8 cellular contexts compared by ENCODE assay signal in the genomic region with DNA sequence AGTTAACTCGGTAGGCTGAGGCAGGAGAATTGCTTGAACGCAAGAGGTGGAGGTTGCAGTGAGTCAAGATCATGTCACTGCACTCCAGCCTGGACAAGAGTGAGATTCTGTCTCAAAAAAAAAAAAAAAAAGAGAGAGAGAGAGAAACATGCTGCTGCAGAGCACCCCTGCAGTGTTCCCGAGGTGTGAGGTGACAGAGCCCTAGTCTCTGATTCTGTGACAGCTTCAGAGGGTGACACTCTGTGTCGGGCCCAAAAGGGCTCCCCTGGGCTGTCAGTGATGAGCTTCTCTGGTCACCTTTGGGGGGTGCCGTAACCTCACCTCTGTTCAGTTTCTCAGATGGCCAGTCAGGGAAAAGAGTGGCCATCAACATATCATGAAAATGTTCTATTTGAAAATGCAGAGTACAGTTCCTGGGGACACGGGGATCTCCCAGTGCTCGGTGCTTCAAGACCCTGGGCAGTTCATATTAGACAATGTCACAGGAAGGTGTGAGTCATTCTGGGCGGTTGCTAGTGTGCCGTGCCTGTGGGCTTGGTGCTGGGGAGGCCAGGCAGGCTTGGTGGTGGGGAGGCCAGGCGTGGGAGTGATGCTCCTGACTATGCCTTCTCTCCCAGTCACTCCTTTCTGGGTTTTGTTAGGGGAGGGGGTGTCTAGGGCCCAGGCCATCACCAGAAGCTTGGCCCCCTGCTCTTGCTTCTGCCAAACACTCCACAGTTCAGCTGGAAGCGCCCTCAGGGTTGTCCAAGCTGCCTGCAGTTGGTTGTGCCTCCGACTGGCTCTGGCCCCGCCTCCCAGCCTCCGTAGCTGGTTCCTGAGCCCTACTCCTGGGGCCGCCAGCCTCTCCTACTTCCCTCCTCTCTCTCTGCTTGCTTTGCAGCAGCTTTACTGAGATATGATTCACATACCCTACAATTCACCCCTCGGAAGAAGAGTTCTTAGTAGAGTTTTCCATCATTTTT. TPM values are rescaled to one million over a fixed set of nuclear protein-coding genes. Genes with fewer than 3 reads are reported as not detected.
DNase-seq lines count a peak whose midpoint lies in the region; ATAC-seq and TF ChIP-seq lines count a peak whose summit lies in the region.

No MANE protein-coding gene starts in this region.

- no peaks in the 10 kb centered on the region for H3K79me2 ChIP-seq in Loucy (ENCODE audit: insufficient read depth, low read length)

- H3K27ac ChIP-seq in colonic mucosa = no peak overlapping the region

- no peak overlapping the region for H3K4me3 Mint-ChIP-seq in Calu3 (ENCODE audit: low read depth, unreplicated experiment)
- peak overlapping the region; percentile 11 for H3K4me3 Mint-ChIP-seq in activated CD4-positive, alpha-beta memory T cell treated with anti-CD3 and anti-CD28 coated beads for 36 hours

- DNase-seq in Calu3 (peak; percentile 13), fibroblast of pulmonary artery (ENCODE audit: low read depth) (peak; percentile 82), colonic mucosa (no peak)
- DNase-seq in activated CD4-positive, alpha-beta memory T cell treated with anti-CD3 and anti-CD28 coated beads for 36 hours = peak; percentile 88
- DNase-seq in stimulated activated CD4-positive, alpha-beta T cell treated with anti-CD3 and anti-CD28 coated beads, Interleukin-15, amount 100 ng/mL, for 24 hours = peak; percentile 85

- H3K9ac ChIP-seq in Loucy (ENCODE audit: low read depth, low read length, poor library complexity, severe bottlenecking) (peak overlapping the region; percentile 84), colonic mucosa (ENCODE audit: low read depth in 2 of 2, low read length in 2 of 2) (no peak overlapping the region)

- peaks cover 70% of the 10 kb centered on the region for H3K27me3 Mint-ChIP-seq in Calu3 (ENCODE audit: unreplicated experiment)
- no peaks in the 10 kb centered on the region for H3K27me3 Mint-ChIP-seq in activated CD4-positive, alpha-beta memory T cell treated with anti-CD3 and anti-CD28 coated beads for 36 hours

- H3F3A ChIP-seq in Loucy (ENCODE audit: low read depth) = peaks cover 19% of the 10 kb centered on the region

- H3K27ac Mint-ChIP-seq in Calu3 (ENCODE audit: unreplicated experiment) = no peak overlapping the region
- peak overlapping the region; percentile 83 for H3K27ac Mint-ChIP-seq in activated CD4-positive, alpha-beta memory T cell treated with anti-CD3 and anti-CD28 coated beads for 36 hours

- BruUV-seq in Calu3 (replicated peaks; lab: Mats Ljungman, UMichigan) = no TSS peak

- no peaks in the 10 kb centered on the region for H3K9me3 Mint-ChIP-seq in Calu3 (ENCODE audit: low read depth, unreplicated experiment)
- no peaks in the 10 kb centered on the region for H3K9me3 Mint-ChIP-seq in activated CD4-positive, alpha-beta memory T cell treated with anti-CD3 and anti-CD28 coated beads for 36 hours

- POLR2A ChIA-PET in activated CD4-positive, alpha-beta memory T cell treated with anti-CD3 and anti-CD28 coated beads for 36 hours (lab: Charles Lee) = no interaction called here

- peak overlapping the region; percentile 41 for H3K4me3 ChIP-seq in Loucy (ENCODE audit: low read length, poor library complexity, severe bottlenecking)
- H3K4me3 ChIP-seq in fibroblast of pulmonary artery (replicated peaks; ENCODE audit: low read depth, low read length) = no peak overlapping the region
- no peak overlapping the region for H3K4me3 ChIP-seq in colonic mucosa

- H4K20me1 ChIP-seq in Loucy (ENCODE audit: insufficient read depth, low read length, poor library complexity, severe bottlenecking) = no peaks in the 10 kb centered on the region

- H3K36me3 ChIP-seq in Loucy (ENCODE audit: insufficient read depth, low read length) (no peaks in the 10 kb centered on the region), colonic mucosa (no peaks in the 10 kb centered on the region)

- H3K4me1 ChIP-seq in Loucy (ENCODE audit: insufficient read depth, low read length, poor library complexity, severe bottlenecking) = peaks cover 69% of the 10 kb centered on the region
- no peaks in the 10 kb centered on the region for H3K4me1 ChIP-seq in colonic mucosa

- intact Hi-C loops in Calu3 (cut with micrococcal nuclease; ENCODE audit: unreplicated experiment) (no loop called here), colonic mucosa (cut with DNase I) (no loop called here)
- intact Hi-C loops in activated CD4-positive, alpha-beta memory T cell treated with anti-CD3 and anti-CD28 coated beads for 36 hours (cut with micrococcal nuclease) = loop anchor here (1.0 to 5.0 kb wide), 4 partner anchors 31 to 144 kb away; partner anchors contain the start of genes CDC45, HIRA, MRPL40 and UFD1

- H3K9me3 ChIP-seq in Loucy (ENCODE audit: insufficient read depth, low read depth, low read length) (no peaks in the 10 kb centered on the region), colonic mucosa (no peaks in the 10 kb centered on the region)

- H3K4me1 Mint-ChIP-seq in Calu3 (ENCODE audit: low read depth, unreplicated experiment) = no peaks in the 10 kb centered on the region
- H3K4me1 Mint-ChIP-seq in activated CD4-positive, alpha-beta memory T cell treated with anti-CD3 and anti-CD28 coated beads for 36 hours (ENCODE audit: low read depth) = peaks cover 45% of the 10 kb centered on the region

- H3K36me3 Mint-ChIP-seq in Calu3 (ENCODE audit: insufficient read depth, unreplicated experiment) = no peaks in the 10 kb centered on the region
- no peaks in the 10 kb centered on the region for H3K36me3 Mint-ChIP-seq in activated CD4-positive, alpha-beta memory T cell treated with anti-CD3 and anti-CD28 coated beads for 36 hours

- ATAC-seq in HG03196 (IDR thresholded peaks at IDR 0.05; ENCODE audit: unreplicated experiment) (no peak), HG02763 (IDR thresholded peaks at IDR 0.05; ENCODE audit: unreplicated experiment) (no peak)

- no peaks in the 10 kb centered on the region for H3K9me2 ChIP-seq in Loucy (replicated peaks; ENCODE audit: low read depth, low read length)

- TF ChIP-seq CTCF in Calu3 (IDR thresholded peaks at IDR 0.05; ENCODE audit: unreplicated experiment) = no peak
- no peak for TF ChIP-seq CTCF in Loucy (conservative IDR thresholded peaks at IDR 0.05; ENCODE audit: low read length)
- no peak for TF ChIP-seq CTCF in fibroblast of pulmonary artery (IDR thresholded peaks at IDR 0.05; ENCODE audit: low read length, missing control alignments)
- no peak for TF ChIP-seq CTCF in colonic mucosa (IDR thresholded peaks at IDR 0.05)

- H3K4me2 ChIP-seq in Loucy (ENCODE audit: low read depth, low read length, poor library complexity, severe bottlenecking) = peak overlapping the region; percentile 78

- H2AFZ ChIP-seq in Loucy (ENCODE audit: low read length) = no peak overlapping the region

- H3K27me3 ChIP-seq in Loucy (ENCODE audit: insufficient read depth, low read length, poor library complexity, severe bottlenecking) = no peaks in the 10 kb centered on the region
- no peaks in the 10 kb centered on the region for H3K27me3 ChIP-seq in colonic mucosa

- CTCF ChIA-PET in Calu3 (lab: Charles Lee) = interaction anchor here (0.7 kb wide), 1 partner anchor 99 kb away, joined by 5 read pairs; no protein-coding TSS in a partner anchor
- CTCF ChIA-PET in activated CD4-positive, alpha-beta memory T cell treated with anti-CD3 and anti-CD28 coated beads for 36 hours (lab: Charles Lee) = interaction anchor here (0.7 to 1.3 kb wide), 3 partner anchors 28 to 53 kb away, joined by 3 to 6 read pairs (median 3); no protein-coding TSS in a partner anchor

RNA-seq across cellular contexts. Expression of gene CLDN5, which starts 52.5 kb away (rescaled TPM):
- total RNA-seq in Calu3 (2022) (not detected in 2 replicates), colonic mucosa (10 to 100 TPM; 10.4 to 31.0 TPM)
- total RNA-seq in activated CD4-positive, alpha-beta memory T cell treated with anti-CD3 and anti-CD28 coated beads for 36 hours = under 1 TPM; 0.17 to 0.31 TPM

Comparison
In these comparisons a context has a peak if more than half of its experiments do, and no peak if none do; other contexts are left out.
1. RNA of gene CLDN5, which starts 52.5 kb away (total RNA-seq): 10.4 to 31.0 TPM in colonic mucosa; 0.17 to 0.31 TPM in activated CD4-positive, alpha-beta memory T cell treated with anti-CD3 and anti-CD28 coated beads for 36 hours and not detected in Calu3; every median in the first group is over 4 times any median in the second.